ENCODE assay signal across 29 cellular contexts in genomic region chr1:156416993-156417699, GRCh38. TPM values are rescaled to one million over a fixed set of nuclear protein-coding genes. Genes with fewer than 3 reads are reported as not detected.
"Had no signal": no experiment of that assay in that cellular context is flagged by ENCODE, and none has a peak within 500 bp of the region (broad histone marks: within the 10 kb centered on the region; RNA-seq: fewer than 3 reads in every experiment).

No MANE protein-coding gene starts in this region.

- DNase-seq: activated CD4-positive, alpha-beta memory T cell treated with anti-CD3 and anti-CD28 coated beads for 36 hours; activated CD4-positive, alpha-beta T cell treated with anti-CD3 and anti-CD28 coated beads, Interleukin-2, amount 10 ng/mL, durations not matched to agents 7 days and 5 days; activated CD4-positive, CD25-positive, alpha-beta regulatory T cell; activated CD8-positive, alpha-beta memory T cell treated with anti-CD3 and anti-CD28 coated beads for 24 hours; activated effector memory CD4-positive, alpha-beta T cell treated with anti-CD3 and anti-CD28 coated beads, Interleukin-2, amount 50 U/mL, for 16 hours; activated naive CD4-positive, alpha-beta T cell treated with Interleukin-2 at 50 U/mL for 16 hours; activated naive CD8-positive, alpha-beta T cell treated with anti-CD3 and anti-CD28 coated beads, Interleukin-2, amount 50 U/mL, for 24 hours; activated T-cell treated with anti-CD3 and anti-CD28 coated beads, Interleukin-2, amount 50 U/mL, for 4 hours; amniotic stem cell; Kasumi-1; KBM-7; NCI-H1048; NCI-H146; NCI-H187 treated with DMSO at 0.1 percent for 48 hours; NCI-H2081 treated with DMSO at 0.1 percent for 48 hours; NCI-H2171; NCI-H2227 treated with DMSO at 0.1 percent for 48 hours; NCI-H510A; NCI-H526 treated with DMSO at 0.1 percent for 48 hours; Peyer's patch; Right ventricle myocardium superior; SJCRH30; SK-N-SH; T-helper 1 cell had no signal

- H3K27ac ChIP-seq: Peyer's patch, RWPE1, SJCRH30, VCaP had no signal

- H3K4me2 ChIP-seq: SK-N-SH had no signal

- H3K4me1 ChIP-seq: SJCRH30 had no signal

- H3K36me3 ChIP-seq: Peyer's patch, SJCRH30 had no signal

- H3K4me3 ChIP-seq: Peyer's patch, SJCRH30 had no signal

- H3K9ac ChIP-seq: SK-N-SH had no signal

- ATAC-seq: activated naive CD4-positive, alpha-beta T cell treated with anti-CD3 and anti-CD28 coated beads, Interleukin-2, amount 50 U/mL, for 72 hours; activated naive CD8-positive, alpha-beta T cell treated with anti-CD3 and anti-CD28 coated beads, Interleukin-2, amount 50 U/mL, for 24 hours; activated T-cell treated with anti-CD3 and anti-CD28 coated beads, Interleukin-2, amount 50 U/mL, for 4 hours had no signal

RNA-seq across cellular contexts. Expression of gene RHBG, which starts 48.1 kb away (rescaled TPM):
- total RNA-seq: activated CD4-positive, alpha-beta memory T cell treated with anti-CD3 and anti-CD28 coated beads for 36 hours; activated CD4-positive, alpha-beta T cell treated with anti-CD3 and anti-CD28 coated beads, Interleukin-2, amount 10 ng/mL, durations not matched to agents 7 days and 5 days; activated naive CD4-positive, alpha-beta T cell treated with anti-CD3 and anti-CD28 coated beads, Interleukin-2, amount 50 U/mL, for 72 hours; activated T-cell treated with anti-CD3 and anti-CD28 coated beads, Interleukin-2, amount 50 U/mL, for 4 hours; cardiac septum; Right ventricle myocardium superior; SJCRH30; T-helper 2 cell treated with Interferon-gamma antibody and Interleukin-4, amounts not matched to agents 100 ng/mL and 5 ng/mL, for 36 hours had no signal
